8 cellular contexts compared by ENCODE assay signal in genomic region chr7:36152756-36153570, GRCh38. TPM values are rescaled to one million over a fixed set of nuclear protein-coding genes. Genes with fewer than 3 reads are reported as not detected.
DNase-seq lines count a peak whose midpoint lies in the region; ATAC-seq and TF ChIP-seq lines count a peak whose summit lies in the region.

Gene EEPD1 (plus strand): TSS chr7:36153254. CDS start chr7:36154325, 1,071 bp downstream.

- H3K9ac ChIP-seq in mucosa of rectum (ENCODE audit: low read depth in 1 of 2, low read length in 2 of 2) = peak within 1 kb of the TSS; percentile 89 to 95

- TF ChIP-seq POLR2A in erythroblast (IDR thresholded peaks at IDR 0.05; ENCODE audit: low read length) = peak; percentile 42

- H3K27ac Mint-ChIP-seq in activated T-cell treated with anti-CD3 and anti-CD28 coated beads, Interleukin-2, amount 50 U/mL, for 24 hours = peak within 1 kb of the TSS; percentile 70

- no peaks in the 10 kb centered on the region for H3K27me3 ChIP-seq in mucosa of rectum (ENCODE audit: control insufficient read depth in 2 of 2, insufficient read depth in 2 of 2, low read length in 2 of 2)

- no peaks in the 10 kb centered on the region for H3K27me3 Mint-ChIP-seq in activated T-cell treated with anti-CD3 and anti-CD28 coated beads, Interleukin-2, amount 50 U/mL, for 24 hours

- H3K4me3 Mint-ChIP-seq in activated T-cell treated with anti-CD3 and anti-CD28 coated beads, Interleukin-2, amount 50 U/mL, for 24 hours = peak within 1 kb of the TSS; percentile 76

- H3K36me3 ChIP-seq in mucosa of rectum (ENCODE audit: control insufficient read depth in 2 of 2, insufficient read depth in 2 of 2, low read length in 2 of 2) = peaks cover 0 to 2% of the 10 kb centered on the region in 2 donors

- H3K27ac ChIP-seq in mucosa of rectum (ENCODE audit: low read depth in 2 of 2, low read length in 2 of 2) = peak within 1 kb of the TSS; percentile 87 to 89

- H3K9me3 ChIP-seq in mucosa of rectum (ENCODE audit: control insufficient read depth in 2 of 2, low read length in 2 of 2) = no peaks in the 10 kb centered on the region

- H3K36me3 Mint-ChIP-seq in activated T-cell treated with anti-CD3 and anti-CD28 coated beads, Interleukin-2, amount 50 U/mL, for 24 hours (ENCODE audit: low read depth) = no peaks in the 10 kb centered on the region

- peak; percentile 96 for ATAC-seq in GM21717 (IDR thresholded peaks at IDR 0.05; ENCODE audit: unreplicated experiment)

- no peaks in the 10 kb centered on the region for H3K9me3 Mint-ChIP-seq in activated T-cell treated with anti-CD3 and anti-CD28 coated beads, Interleukin-2, amount 50 U/mL, for 24 hours

- peak within 1 kb of the TSS; percentile 65 for H3K4me3 ChIP-seq in Jurkat, Clone E6-1 (ENCODE audit: low read length)
- peak within 1 kb of the TSS; percentile 70 to 86 for H3K4me3 ChIP-seq in mucosa of rectum (ENCODE audit: low read length in 2 of 2)

- H3K4me1 ChIP-seq in mucosa of rectum (ENCODE audit: control insufficient read depth in 2 of 2, insufficient read depth in 2 of 2, low read length in 2 of 2) = peaks cover 26 to 36% of the 10 kb centered on the region in 2 donors

- peaks cover 33% of the 10 kb centered on the region for H3K4me1 Mint-ChIP-seq in activated T-cell treated with anti-CD3 and anti-CD28 coated beads, Interleukin-2, amount 50 U/mL, for 24 hours (ENCODE audit: low read depth)

- DNase-seq in DMS153 (lab: John Stamatoyannopoulos, UW) (peak; percentile 99), erythroblast (lab: John Stamatoyannopoulos, UW) (peak; percentile 99 to 100)
- peak; percentile 97 for DNase-seq in Jurkat, Clone E6-1 (ENCODE audit: low read depth, low spot score)
- DNase-seq in activated T-cell treated with anti-CD3 and anti-CD28 coated beads, Interleukin-2, amount 50 U/mL, for 24 hours = peak; percentile 100
- peak; percentile 99 for DNase-seq in stimulated activated CD8-positive, alpha-beta memory T cell treated with anti-CD3 and anti-CD28 coated beads, Interleukin-4, amount 100 ng/mL, for 4 hours (ENCODE audit: low read depth in 2 of 2, low spot score in 1 of 2)

TF ChIP-seq in PFSK-1, 5 proteins besides CTCF, POLR2A, EP300 and RAD21:
- peak; percentile 55; the same call in 1 of the 2 replicates for TF ChIP-seq TAF1 (IDR thresholded peaks at IDR 0.05; ENCODE audit: borderline replicate concordance, insufficient read depth, low read length)
- TF ChIP-seq FOXP2 (optimal IDR thresholded peaks at IDR 0.05; ENCODE audit: borderline replicate concordance, extremely low read depth, extremely low read length, insufficient read depth) = peak; percentile 91
- peak; percentile 28 to 38; a peak in 2 of 4 replicates for TF ChIP-seq REST (IDR thresholded peaks at IDR 0.05; ENCODE audit: insufficient read depth in 1 of 2, low read depth in 2 of 2, low read length in 2 of 2)
- TF ChIP-seq SIN3A (IDR thresholded peaks at IDR 0.05; ENCODE audit: borderline replicate concordance, insufficient read depth, low read length) = no peak
- peak; percentile 41; the same call in 1 of the 2 replicates for TF ChIP-seq POLR2AphosphoS5 (IDR thresholded peaks at IDR 0.05; ENCODE audit: low read depth, low read length)
TF ChIP-seq in PFSK-1: peak in this region for 4.

RNA-seq across cellular contexts. Expression of gene EEPD1, which starts in this region (rescaled TPM):
- 24.7 TPM for polyA plus RNA-seq in Jurkat, Clone E6-1 (2012; ENCODE audit: insufficient read depth, insufficient read length)
- 8.4 TPM for polyA plus RNA-seq in PFSK-1 (2012; ENCODE audit: insufficient read length, low read depth)

Comparison
In these comparisons a context has a peak if more than half of its experiments do, and no peak if none do; other contexts are left out.
1. Peak in every context shown above with its lines: DNase-seq, ATAC-seq, H3K4me3 ChIP-seq and H3K27ac ChIP-seq.